8 cellular contexts compared by ENCODE assay signal in genomic region chrX:53088136-53088974, GRCh38. TPM values are rescaled to one million over a fixed set of nuclear protein-coding genes. Genes with fewer than 3 reads are reported as not detected.
DNase-seq lines count a peak whose midpoint lies in the region; ATAC-seq and TF ChIP-seq lines count a peak whose summit lies in the region.

No MANE protein-coding gene starts in this region.

- H3K36me3 ChIP-seq in kidney epithelial cell (ENCODE audit: control insufficient read depth, insufficient read depth, low read length) = no peaks in the 10 kb centered on the region

- POLR2A ChIA-PET in HEK293T (lab: Yijun Ruan, JAX) = no interaction called here

- ATAC-seq in GM18502 (IDR thresholded peaks at IDR 0.05; ENCODE audit: poor library complexity, unreplicated experiment) (peak; percentile 72), HG02870 (IDR thresholded peaks at IDR 0.05; ENCODE audit: unreplicated experiment) (no peak)

- TF ChIP-seq CTCF in kidney epithelial cell (IDR thresholded peaks at IDR 0.05; ENCODE audit: insufficient read depth, low read length, poor library complexity, severe bottlenecking) = no peak

- peak; percentile 92 for DNase-seq in NCI-H1092 (lab: John Stamatoyannopoulos, UW)
- DNase-seq in activated CD4-positive, alpha-beta T cell treated with anti-CD3 and anti-CD28 coated beads for 1 hour = peak; percentile 75
- peak; percentile 48 to 71 for DNase-seq in cerebellar nuclear complex (lab: John Stamatoyannopoulos, UW)
- peak; percentile 32 for DNase-seq in kidney epithelial cell (ENCODE audit: low read depth)
- peak; percentile 53 to 65 for DNase-seq in stimulated activated CD4-positive, alpha-beta T cell treated with anti-CD3 and anti-CD28 coated beads, Interleukin-12 subunit alpha, Interleukin-12 subunit beta, amount 100 ng/mL, for 24 hours (ENCODE audit: low read depth in 2 of 2)
- no peak for DNase-seq in HEK293T (ENCODE audit: extremely low spot score)

- no peaks in the 10 kb centered on the region for H3K27me3 ChIP-seq in kidney epithelial cell (ENCODE audit: control insufficient read depth, insufficient read depth, low read length)

- H3K4me3 ChIP-seq in kidney epithelial cell (ENCODE audit: low read depth, low read length) = peak overlapping the region; percentile 36

- CTCF ChIA-PET in HEK293T (lab: Yijun Ruan, JAX) = interaction anchor here (0.6 kb wide), 1 partner anchor 1601 kb away, joined by 4 read pairs; no protein-coding TSS in a partner anchor

TF ChIP-seq in HEK293T, 16 proteins besides CTCF, POLR2A, EP300 and RAD21:
- TF ChIP-seq BHLHE40 (IDR thresholded peaks at IDR 0.05; ENCODE audit: borderline replicate concordance) (no peak), TARDBP (IDR thresholded peaks at IDR 0.05) (no peak)
TF ChIP-seq in HEK293T: peak in this region for 0.

RNA-seq across cellular contexts. Expression of gene KANTR, which starts 5.6 kb away (rescaled TPM):
- total RNA-seq in kidney epithelial cell = 2.9 and 5.0 TPM in 2 replicates

RNA-seq across cellular contexts. Expression of gene TSPYL2, which starts 6.2 kb away (rescaled TPM):
- 8.7 and 10.3 TPM in 2 replicates for total RNA-seq in kidney epithelial cell

RNA-seq across cellular contexts. Expression of gene GPR173, which starts 39.8 kb away (rescaled TPM):
- 4.8 and 6.4 TPM in 2 replicates for total RNA-seq in kidney epithelial cell
